27 cellular contexts compared by ENCODE assay signal in the genomic region with DNA sequence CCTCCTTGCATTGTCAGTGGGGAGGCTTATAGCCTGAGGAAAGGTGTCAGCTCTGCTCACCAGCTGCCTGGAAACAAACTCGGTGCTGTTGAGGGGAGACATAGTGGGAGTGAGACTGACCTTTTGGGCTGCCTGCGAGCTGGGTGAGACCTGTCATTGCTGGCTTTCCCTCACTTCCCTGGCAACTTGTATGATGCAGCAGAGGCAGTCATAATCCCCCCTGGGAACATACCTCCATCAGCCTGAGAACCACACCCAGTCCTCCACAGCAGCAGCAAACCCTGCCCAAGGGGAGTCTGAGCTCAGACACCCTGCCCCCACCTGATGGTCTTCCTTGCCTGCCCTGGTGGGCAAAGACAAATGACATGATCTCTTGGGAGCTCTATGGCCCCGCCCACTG.
"Had no signal": no experiment of that assay in that cellular context is flagged by ENCODE, and none has a peak within 500 bp of the region (broad histone marks: within the 10 kb centered on the region; RNA-seq: fewer than 3 reads in every experiment).

No MANE protein-coding gene starts in this region.

- DNase-seq: dermis blood vessel endothelial cell; effector memory CD4-positive, alpha-beta T cell; foreskin melanocyte; left cardiac atrium; left lung; mesenchymal stem cell; mucosa of descending colon; naive B cell; right lobe of liver; small intestine; stimulated activated CD4-positive, alpha-beta T cell treated with anti-CD3 and anti-CD28 coated beads, Interleukin-12 subunit alpha, Interleukin-12 subunit beta, amount 100 ng/mL, for 4 hours; stimulated activated CD4-positive, alpha-beta T cell treated with anti-CD3 and anti-CD28 coated beads, Interleukin-1b, Interleukin-23, amount 100 ng/mL, for 48 hours; stimulated activated CD4-positive, alpha-beta T cell treated with anti-CD3 and anti-CD28 coated beads, Interleukin-4, amount 100 ng/mL, for 1 hour; stimulated activated CD8-positive, alpha-beta memory T cell treated with anti-CD3 and anti-CD28 coated beads, Interleukin-4, amount 100 ng/mL, for 48 hours; stimulated activated naive CD8-positive, alpha-beta T cell treated with anti-CD3 and anti-CD28 coated beads, Interleukin-15, Interleukin-2, amounts not matched to agents 100 U/mL and 50 U/mL, for 24 hours; substantia nigra; testis; tibial artery; upper lobe of left lung; uterus had no signal

- H3K9ac ChIP-seq: parathyroid adenoma had no signal

- H3K36me3 ChIP-seq: esophagus muscularis mucosa, left lung, right lobe of liver, tibial artery, upper lobe of left lung, uterus had no signal

- H3K27me3 Mint-ChIP-seq: naive B cell; natural killer cell treated with Interleukin-12 subunit alpha and Interleukin-12 subunit beta and Interleukin-15 and Interleukin-18, amount 100 ng/mL, for 72 hours; progenitor cell of endocrine pancreas had no signal

- H3K27ac Mint-ChIP-seq: mesothelial cell of epicardium; naive B cell; natural killer cell treated with Interleukin-12 subunit alpha and Interleukin-12 subunit beta and Interleukin-15 and Interleukin-18, amount 100 ng/mL, for 72 hours; progenitor cell of endocrine pancreas had no signal

- H3K36me3 Mint-ChIP-seq: mesothelial cell of epicardium, naive B cell had no signal

- H3K27ac ChIP-seq: coronary artery, esophagus muscularis mucosa, left lung, parathyroid adenoma, right lobe of liver, testis, tibial artery, upper lobe of left lung, uterus had no signal

- H3K4me3 ChIP-seq: coronary artery, esophagus muscularis mucosa, left lung, mucosa of descending colon, right lobe of liver, testis, tibial artery, upper lobe of left lung, uterus had no signal

- H2AFZ ChIP-seq: parathyroid adenoma had no signal

- H3K4me1 Mint-ChIP-seq: mesothelial cell of epicardium, naive B cell, neural crest cell had no signal

- H3K79me2 ChIP-seq: parathyroid adenoma had no signal

- H3K4me3 Mint-ChIP-seq: mesothelial cell of epicardium; naive B cell; natural killer cell treated with Interleukin-12 subunit alpha and Interleukin-12 subunit beta and Interleukin-15 and Interleukin-18, amount 100 ng/mL, for 72 hours; neural crest cell had no signal

- H3K9me3 ChIP-seq: esophagus muscularis mucosa, left lung, mucosa of descending colon, right lobe of liver, testis, upper lobe of left lung, uterus had no signal

- H3K27me3 ChIP-seq: esophagus muscularis mucosa, left lung, right lobe of liver, testis, tibial artery, upper lobe of left lung, uterus had no signal

- H3K4me1 ChIP-seq: esophagus muscularis mucosa, left lung, parathyroid adenoma, right lobe of liver, testis, tibial artery, upper lobe of left lung, uterus had no signal

- ATAC-seq: left cardiac atrium; left lung; mucosa of descending colon; right lobe of liver; stimulated activated naive CD8-positive, alpha-beta T cell treated with anti-CD3 and anti-CD28 coated beads, Interleukin-15, Interleukin-2, amounts not matched to agents 100 U/mL and 50 U/mL, for 24 hours had no signal
